Comparison of ENCODE assay signal across 1 cellular context in the genomic region with DNA sequence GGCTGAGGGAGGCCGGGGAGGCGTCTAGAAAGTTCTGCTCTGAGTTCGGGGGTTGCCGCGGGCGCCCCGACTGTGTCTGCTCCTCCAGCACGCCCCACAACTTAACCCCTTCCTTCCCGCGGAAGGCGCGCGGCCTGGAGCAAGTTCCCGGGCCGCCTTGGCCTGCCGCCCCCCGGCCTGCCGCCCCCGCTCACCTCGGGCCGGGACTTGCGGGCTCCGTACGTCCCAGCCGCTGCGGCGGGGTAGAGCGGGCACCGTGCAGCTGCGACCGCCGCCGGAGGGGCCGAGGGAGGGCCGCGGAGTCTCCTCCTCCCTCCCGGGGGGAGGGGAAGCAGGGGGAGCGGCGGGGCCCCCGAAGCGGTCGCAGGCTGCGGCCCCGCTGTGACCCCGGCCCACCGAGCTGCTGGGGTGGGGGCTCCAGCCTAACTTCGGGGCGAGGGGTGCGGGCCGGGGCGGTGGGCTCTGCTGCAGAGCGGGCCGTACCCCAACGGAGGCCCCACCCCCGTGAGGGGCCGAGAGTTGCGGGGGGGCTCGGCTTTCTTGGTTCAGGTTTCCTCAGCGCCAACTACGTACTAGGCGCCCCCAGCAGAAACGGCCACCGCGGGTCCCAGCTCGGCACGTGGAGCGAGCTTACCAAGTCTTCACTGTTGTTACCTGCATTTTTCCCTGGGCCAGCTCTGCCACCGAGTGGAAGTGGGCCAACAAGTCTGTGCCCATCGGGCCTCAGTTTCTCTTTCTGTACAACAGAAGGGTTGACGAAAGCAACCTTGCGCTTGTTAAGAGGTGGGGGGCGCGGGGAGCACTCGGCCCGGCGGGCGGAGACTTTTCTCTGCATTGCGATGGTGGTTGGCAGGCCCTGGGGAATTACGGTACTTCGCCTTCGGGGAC.
TF ChIP-seq lines count a peak whose summit lies in the region.

A gene (minus strand): TSS at position 266 of the 888 bp plus-strand sequence. CDS start 7,394 bp downstream, outside the sequence.

TF ChIP-seq in H1, 55 proteins besides CTCF, POLR2A, EP300 and RAD21 (continued from another document):
- TF ChIP-seq, protein P1, sequence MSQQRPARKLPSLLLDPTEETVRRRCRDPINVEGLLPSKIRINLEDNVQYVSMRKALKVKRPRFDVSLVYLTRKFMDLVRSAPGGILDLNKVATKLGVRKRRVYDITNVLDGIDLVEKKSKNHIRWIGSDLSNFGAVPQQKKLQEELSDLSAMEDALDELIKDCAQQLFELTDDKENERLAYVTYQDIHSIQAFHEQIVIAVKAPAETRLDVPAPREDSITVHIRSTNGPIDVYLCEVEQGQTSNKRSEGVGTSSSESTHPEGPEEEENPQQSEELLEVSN (IDR thresholded peaks at IDR 0.05), result no peak; the same call in 1 of the 2 replicates
- TF ChIP-seq, protein P2, sequence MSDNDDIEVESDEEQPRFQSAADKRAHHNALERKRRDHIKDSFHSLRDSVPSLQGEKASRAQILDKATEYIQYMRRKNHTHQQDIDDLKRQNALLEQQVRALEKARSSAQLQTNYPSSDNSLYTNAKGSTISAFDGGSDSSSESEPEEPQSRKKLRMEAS (IDR thresholded peaks at IDR 0.05), result peak; percentile 80
- no peak for TF ChIP-seq SUZ12 (IDR thresholded peaks at IDR 0.05; ENCODE audit: low read length)
- TF ChIP-seq EGR1 (IDR thresholded peaks at IDR 0.05; ENCODE audit: borderline replicate concordance, low read depth, low read length), result peak; percentile 72; the same call in 1 of the 2 replicates
- 0 out of 2 replicates have a peak, but pooled peaks have one; percentile 22 for TF ChIP-seq YY1 (IDR thresholded peaks at IDR 0.05; ENCODE audit: low read depth, low read length)
- TF ChIP-seq KDM1A (IDR thresholded peaks at IDR 0.05; ENCODE audit: borderline replicate concordance, low read length), result peak; percentile 56; the same call in 1 of the 2 replicates
- TF ChIP-seq RXRA (IDR thresholded peaks at IDR 0.05; ENCODE audit: insufficient read depth, low read depth, low read length), result no peak
- TF ChIP-seq TAF7 (optimal IDR thresholded peaks at IDR 0.05; ENCODE audit: borderline replicate concordance, low read depth, low read length), result no peak
- no peak for TF ChIP-seq TEAD4 (IDR thresholded peaks at IDR 0.05; ENCODE audit: low read depth, low read length)
- TF ChIP-seq, protein P3, sequence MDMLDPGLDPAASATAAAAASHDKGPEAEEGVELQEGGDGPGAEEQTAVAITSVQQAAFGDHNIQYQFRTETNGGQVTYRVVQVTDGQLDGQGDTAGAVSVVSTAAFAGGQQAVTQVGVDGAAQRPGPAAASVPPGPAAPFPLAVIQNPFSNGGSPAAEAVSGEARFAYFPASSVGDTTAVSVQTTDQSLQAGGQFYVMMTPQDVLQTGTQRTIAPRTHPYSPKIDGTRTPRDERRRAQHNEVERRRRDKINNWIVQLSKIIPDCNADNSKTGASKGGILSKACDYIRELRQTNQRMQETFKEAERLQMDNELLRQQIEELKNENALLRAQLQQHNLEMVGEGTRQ (IDR thresholded peaks at IDR 0.05; ENCODE audit: low read length), result no peak
- no peak for TF ChIP-seq CHD2 (IDR thresholded peaks at IDR 0.05; ENCODE audit: low read length)
- TF ChIP-seq TAF1 (IDR thresholded peaks at IDR 0.05; ENCODE audit: low read depth, low read length), result no peak; the same call in 1 of the 2 replicates
- no peak for TF ChIP-seq CHD1 (IDR thresholded peaks at IDR 0.05; ENCODE audit: low read depth, low read length)
- no peak for TF ChIP-seq RFX5 (IDR thresholded peaks at IDR 0.05; ENCODE audit: borderline replicate concordance, low read depth, low read length)
- TF ChIP-seq NANOG (IDR thresholded peaks at IDR 0.05; ENCODE audit: insufficient read depth, low read depth, low read length, poor library complexity, severe bottlenecking), result no peak
- TF ChIP-seq TCF12 (IDR thresholded peaks at IDR 0.05; ENCODE audit: low read depth, low read length), result no peak
- TF ChIP-seq SP4 (IDR thresholded peaks at IDR 0.05; ENCODE audit: low read length), result no peak
- peak; percentile 59 for TF ChIP-seq KDM4A (IDR thresholded peaks at IDR 0.05; ENCODE audit: low read depth, low read length, severe bottlenecking)
- TF ChIP-seq ASH2L (IDR thresholded peaks at IDR 0.05; ENCODE audit: low read length), result peak; percentile 85
- TF ChIP-seq POU5F1 (IDR thresholded peaks at IDR 0.05; ENCODE audit: low read depth, low read length), result no peak
- no peak for TF ChIP-seq CBX8 (IDR thresholded peaks at IDR 0.05; ENCODE audit: borderline replicate concordance, low read depth, low read length)
- no peak; the same call in 1 of the 2 replicates for TF ChIP-seq POLR2AphosphoS5 (IDR thresholded peaks at IDR 0.05; ENCODE audit: low read depth, low read length)
- TF ChIP-seq, protein P4, sequence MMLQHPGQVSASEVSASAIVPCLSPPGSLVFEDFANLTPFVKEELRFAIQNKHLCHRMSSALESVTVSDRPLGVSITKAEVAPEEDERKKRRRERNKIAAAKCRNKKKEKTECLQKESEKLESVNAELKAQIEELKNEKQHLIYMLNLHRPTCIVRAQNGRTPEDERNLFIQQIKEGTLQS (IDR thresholded peaks at IDR 0.05; ENCODE audit: insufficient read depth, low read depth, low read length), result no peak
- no peak for TF ChIP-seq CEBPB (IDR thresholded peaks at IDR 0.05; ENCODE audit: low read depth, low read length)
- TF ChIP-seq HDAC2 (IDR thresholded peaks at IDR 0.05; ENCODE audit: borderline replicate concordance in 1 of 2, low read depth in 2 of 2, low read length in 2 of 2), result no peak; a peak in 1 of 4 replicates
- TF ChIP-seq GTF2F1 (IDR thresholded peaks at IDR 0.05; ENCODE audit: borderline replicate concordance, low read depth, low read length), result no peak
- TF ChIP-seq, protein P5, sequence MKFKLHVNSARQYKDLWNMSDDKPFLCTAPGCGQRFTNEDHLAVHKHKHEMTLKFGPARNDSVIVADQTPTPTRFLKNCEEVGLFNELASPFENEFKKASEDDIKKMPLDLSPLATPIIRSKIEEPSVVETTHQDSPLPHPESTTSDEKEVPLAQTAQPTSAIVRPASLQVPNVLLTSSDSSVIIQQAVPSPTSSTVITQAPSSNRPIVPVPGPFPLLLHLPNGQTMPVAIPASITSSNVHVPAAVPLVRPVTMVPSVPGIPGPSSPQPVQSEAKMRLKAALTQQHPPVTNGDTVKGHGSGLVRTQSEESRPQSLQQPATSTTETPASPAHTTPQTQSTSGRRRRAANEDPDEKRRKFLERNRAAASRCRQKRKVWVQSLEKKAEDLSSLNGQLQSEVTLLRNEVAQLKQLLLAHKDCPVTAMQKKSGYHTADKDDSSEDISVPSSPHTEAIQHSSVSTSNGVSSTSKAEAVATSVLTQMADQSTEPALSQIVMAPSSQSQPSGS (IDR thresholded peaks at IDR 0.05; ENCODE audit: low read length), result no peak
- no peak for TF ChIP-seq SP1 (IDR thresholded peaks at IDR 0.05; ENCODE audit: low read depth, low read length)
- no peak; the same call in 1 of the 2 replicates for TF ChIP-seq TBP (IDR thresholded peaks at IDR 0.05; ENCODE audit: low read depth, low read length)
- no peak for TF ChIP-seq CTBP2 (IDR thresholded peaks at IDR 0.05; ENCODE audit: borderline replicate concordance, insufficient read depth, insufficient read length, low read length)
- TF ChIP-seq BCL11A (IDR thresholded peaks at IDR 0.05; ENCODE audit: low read depth in 2 of 2, low read length in 2 of 2), result no peak
- TF ChIP-seq RNF2 (IDR thresholded peaks at IDR 0.05; ENCODE audit: borderline replicate concordance, low read depth, low read length, missing control alignments, poor library complexity, severe bottlenecking), result no peak
- no peak for TF ChIP-seq SAP30 (IDR thresholded peaks at IDR 0.05; ENCODE audit: insufficient read depth, insufficient replicate concordance, low read length)
- no peak; a peak in 1 of 4 replicates for TF ChIP-seq SIN3A (conservative IDR thresholded peaks at IDR 0.05 in 1 of 2, IDR thresholded peaks at IDR 0.05 in 1 of 2; ENCODE audit: low read depth in 1 of 2, low read length in 2 of 2)
- no peak for TF ChIP-seq BRCA1 (IDR thresholded peaks at IDR 0.05; ENCODE audit: low read depth, low read length)
- no peak for TF ChIP-seq JUND (IDR thresholded peaks at IDR 0.05; ENCODE audit: low read length)
- TF ChIP-seq SIRT6 (IDR thresholded peaks at IDR 0.05; ENCODE audit: low read length), result no peak
- TF ChIP-seq NRF1 (IDR thresholded peaks at IDR 0.05; ENCODE audit: low read depth, low read length), result no peak
- no peak for TF ChIP-seq MAFK (IDR thresholded peaks at IDR 0.05; ENCODE audit: low read depth, low read length)
- TF ChIP-seq, protein P6, sequence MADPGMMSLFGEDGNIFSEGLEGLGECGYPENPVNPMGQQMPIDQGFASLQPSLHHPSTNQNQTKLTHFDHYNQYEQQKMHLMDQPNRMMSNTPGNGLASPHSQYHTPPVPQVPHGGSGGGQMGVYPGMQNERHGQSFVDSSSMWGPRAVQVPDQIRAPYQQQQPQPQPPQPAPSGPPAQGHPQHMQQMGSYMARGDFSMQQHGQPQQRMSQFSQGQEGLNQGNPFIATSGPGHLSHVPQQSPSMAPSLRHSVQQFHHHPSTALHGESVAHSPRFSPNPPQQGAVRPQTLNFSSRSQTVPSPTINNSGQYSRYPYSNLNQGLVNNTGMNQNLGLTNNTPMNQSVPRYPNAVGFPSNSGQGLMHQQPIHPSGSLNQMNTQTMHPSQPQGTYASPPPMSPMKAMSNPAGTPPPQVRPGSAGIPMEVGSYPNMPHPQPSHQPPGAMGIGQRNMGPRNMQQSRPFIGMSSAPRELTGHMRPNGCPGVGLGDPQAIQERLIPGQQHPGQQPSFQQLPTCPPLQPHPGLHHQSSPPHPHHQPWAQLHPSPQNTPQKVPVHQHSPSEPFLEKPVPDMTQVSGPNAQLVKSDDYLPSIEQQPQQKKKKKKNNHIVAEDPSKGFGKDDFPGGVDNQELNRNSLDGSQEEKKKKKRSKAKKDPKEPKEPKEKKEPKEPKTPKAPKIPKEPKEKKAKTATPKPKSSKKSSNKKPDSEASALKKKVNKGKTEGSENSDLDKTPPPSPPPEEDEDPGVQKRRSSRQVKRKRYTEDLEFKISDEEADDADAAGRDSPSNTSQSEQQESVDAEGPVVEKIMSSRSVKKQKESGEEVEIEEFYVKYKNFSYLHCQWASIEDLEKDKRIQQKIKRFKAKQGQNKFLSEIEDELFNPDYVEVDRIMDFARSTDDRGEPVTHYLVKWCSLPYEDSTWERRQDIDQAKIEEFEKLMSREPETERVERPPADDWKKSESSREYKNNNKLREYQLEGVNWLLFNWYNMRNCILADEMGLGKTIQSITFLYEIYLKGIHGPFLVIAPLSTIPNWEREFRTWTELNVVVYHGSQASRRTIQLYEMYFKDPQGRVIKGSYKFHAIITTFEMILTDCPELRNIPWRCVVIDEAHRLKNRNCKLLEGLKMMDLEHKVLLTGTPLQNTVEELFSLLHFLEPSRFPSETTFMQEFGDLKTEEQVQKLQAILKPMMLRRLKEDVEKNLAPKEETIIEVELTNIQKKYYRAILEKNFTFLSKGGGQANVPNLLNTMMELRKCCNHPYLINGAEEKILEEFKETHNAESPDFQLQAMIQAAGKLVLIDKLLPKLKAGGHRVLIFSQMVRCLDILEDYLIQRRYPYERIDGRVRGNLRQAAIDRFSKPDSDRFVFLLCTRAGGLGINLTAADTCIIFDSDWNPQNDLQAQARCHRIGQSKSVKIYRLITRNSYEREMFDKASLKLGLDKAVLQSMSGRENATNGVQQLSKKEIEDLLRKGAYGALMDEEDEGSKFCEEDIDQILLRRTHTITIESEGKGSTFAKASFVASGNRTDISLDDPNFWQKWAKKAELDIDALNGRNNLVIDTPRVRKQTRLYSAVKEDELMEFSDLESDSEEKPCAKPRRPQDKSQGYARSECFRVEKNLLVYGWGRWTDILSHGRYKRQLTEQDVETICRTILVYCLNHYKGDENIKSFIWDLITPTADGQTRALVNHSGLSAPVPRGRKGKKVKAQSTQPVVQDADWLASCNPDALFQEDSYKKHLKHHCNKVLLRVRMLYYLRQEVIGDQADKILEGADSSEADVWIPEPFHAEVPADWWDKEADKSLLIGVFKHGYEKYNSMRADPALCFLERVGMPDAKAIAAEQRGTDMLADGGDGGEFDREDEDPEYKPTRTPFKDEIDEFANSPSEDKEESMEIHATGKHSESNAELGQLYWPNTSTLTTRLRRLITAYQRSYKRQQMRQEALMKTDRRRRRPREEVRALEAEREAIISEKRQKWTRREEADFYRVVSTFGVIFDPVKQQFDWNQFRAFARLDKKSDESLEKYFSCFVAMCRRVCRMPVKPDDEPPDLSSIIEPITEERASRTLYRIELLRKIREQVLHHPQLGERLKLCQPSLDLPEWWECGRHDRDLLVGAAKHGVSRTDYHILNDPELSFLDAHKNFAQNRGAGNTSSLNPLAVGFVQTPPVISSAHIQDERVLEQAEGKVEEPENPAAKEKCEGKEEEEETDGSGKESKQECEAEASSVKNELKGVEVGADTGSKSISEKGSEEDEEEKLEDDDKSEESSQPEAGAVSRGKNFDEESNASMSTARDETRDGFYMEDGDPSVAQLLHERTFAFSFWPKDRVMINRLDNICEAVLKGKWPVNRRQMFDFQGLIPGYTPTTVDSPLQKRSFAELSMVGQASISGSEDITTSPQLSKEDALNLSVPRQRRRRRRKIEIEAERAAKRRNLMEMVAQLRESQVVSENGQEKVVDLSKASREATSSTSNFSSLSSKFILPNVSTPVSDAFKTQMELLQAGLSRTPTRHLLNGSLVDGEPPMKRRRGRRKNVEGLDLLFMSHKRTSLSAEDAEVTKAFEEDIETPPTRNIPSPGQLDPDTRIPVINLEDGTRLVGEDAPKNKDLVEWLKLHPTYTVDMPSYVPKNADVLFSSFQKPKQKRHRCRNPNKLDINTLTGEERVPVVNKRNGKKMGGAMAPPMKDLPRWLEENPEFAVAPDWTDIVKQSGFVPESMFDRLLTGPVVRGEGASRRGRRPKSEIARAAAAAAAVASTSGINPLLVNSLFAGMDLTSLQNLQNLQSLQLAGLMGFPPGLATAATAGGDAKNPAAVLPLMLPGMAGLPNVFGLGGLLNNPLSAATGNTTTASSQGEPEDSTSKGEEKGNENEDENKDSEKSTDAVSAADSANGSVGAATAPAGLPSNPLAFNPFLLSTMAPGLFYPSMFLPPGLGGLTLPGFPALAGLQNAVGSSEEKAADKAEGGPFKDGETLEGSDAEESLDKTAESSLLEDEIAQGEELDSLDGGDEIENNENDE (IDR thresholded peaks at IDR 0.05; ENCODE audit: insufficient replicate concordance, low read length), result peak; percentile 99
- TF ChIP-seq BACH1 (IDR thresholded peaks at IDR 0.05; ENCODE audit: low read length), result no peak
- no peak for TF ChIP-seq CBX5 (IDR thresholded peaks at IDR 0.05; ENCODE audit: low read depth, low read length)
- no peak for TF ChIP-seq SP2 (IDR thresholded peaks at IDR 0.05; ENCODE audit: low read length)
- TF ChIP-seq SIX5 (IDR thresholded peaks at IDR 0.05; ENCODE audit: low read depth, low read length), result no peak
- no peak for TF ChIP-seq HDAC6 (IDR thresholded peaks at IDR 0.05; ENCODE audit: low read depth, low read length)
- no peak for TF ChIP-seq JUN (IDR thresholded peaks at IDR 0.05; ENCODE audit: low read depth, low read length)
- TF ChIP-seq ZNF274 (IDR thresholded peaks at IDR 0.05; ENCODE audit: borderline replicate concordance, extremely low read depth, low read length), result no peak
- no peak for TF ChIP-seq CREB1 (IDR thresholded peaks at IDR 0.05)
- TF ChIP-seq KDM5A (IDR thresholded peaks at IDR 0.05; ENCODE audit: low read length), result no peak
- TF ChIP-seq EZH2 (IDR thresholded peaks at IDR 0.05; ENCODE audit: low read depth, low read length, severe bottlenecking), result no peak
- peak; percentile 51 for TF ChIP-seq PHF8 (conservative IDR thresholded peaks at IDR 0.05; ENCODE audit: low read depth, low read length)
- TF ChIP-seq SRF (IDR thresholded peaks at IDR 0.05; ENCODE audit: low read depth, low read length), result no peak
